Comparison of ENCODE assay signal across 19 cellular contexts in the genomic region with DNA sequence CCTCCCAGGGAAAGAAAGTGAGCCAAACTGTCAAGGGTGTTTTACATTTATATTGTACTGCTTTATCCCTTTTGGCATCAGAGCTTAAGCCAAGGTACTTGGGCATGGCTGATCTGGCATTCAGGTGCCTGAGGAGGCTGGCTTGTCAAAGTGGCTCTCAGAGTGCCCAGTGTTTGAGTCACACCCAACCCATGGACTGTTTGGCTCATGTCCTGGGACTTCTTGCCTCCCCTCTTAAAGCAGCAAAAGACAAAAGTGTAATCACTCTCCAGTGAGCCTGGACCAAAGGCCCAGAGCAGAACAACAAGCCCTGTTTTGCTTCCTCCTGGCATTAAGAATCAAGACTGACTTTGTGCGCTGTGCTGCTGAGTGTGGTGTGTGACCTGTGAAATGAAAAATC.
"Had no signal": no experiment of that assay in that cellular context is flagged by ENCODE, and none has a peak within 500 bp of the region (broad histone marks: within the 10 kb centered on the region; RNA-seq: fewer than 3 reads in every experiment).

No MANE protein-coding gene starts in this region.

- ATAC-seq: activated CD4-positive, alpha-beta T cell treated with anti-CD3 and anti-CD28 coated beads for 36 hours; activated CD8-positive, alpha-beta memory T cell treated with anti-CD3 and anti-CD28 coated beads, Interleukin-2, amount 10 ng/mL, durations not matched to agents 7 days and 5 days; activated T-helper 17 cell treated with anti-CD3 and anti-CD28 coated beads, Interleukin-2, amount 50 U/mL, for 72 hours; left lobe of liver; naive thymus-derived CD4-positive, alpha-beta T cell had no signal

- H3K27me3 ChIP-seq: brain microvascular endothelial cell, right atrium auricular region, tibial artery, vagina had no signal

- H3K27me3 Mint-ChIP-seq: activated CD4-positive, alpha-beta memory T cell treated with anti-CD3 and anti-CD28 coated beads for 36 hours; activated CD8-positive, alpha-beta memory T cell treated with anti-CD3 and anti-CD28 coated beads, Interleukin-2, amount 10 ng/mL, durations not matched to agents 7 days and 5 days; activated naive CD8-positive, alpha-beta T cell treated with anti-CD3 and anti-CD28 coated beads, Interleukin-2, amount 10 ng/mL, durations not matched to agents 7 days and 5 days; activated T-helper 17 cell treated with anti-CD3 and anti-CD28 coated beads, Interleukin-2, amount 50 U/mL, for 72 hours; progenitor cell of endocrine pancreas had no signal

- H3K27ac ChIP-seq: brain microvascular endothelial cell, right atrium auricular region, tibial artery, vagina had no signal

- H3K27ac Mint-ChIP-seq: activated CD4-positive, alpha-beta memory T cell treated with anti-CD3 and anti-CD28 coated beads for 36 hours; activated CD4-positive, alpha-beta T cell treated with anti-CD3 and anti-CD28 coated beads for 36 hours; activated CD8-positive, alpha-beta memory T cell treated with anti-CD3 and anti-CD28 coated beads, Interleukin-2, amount 10 ng/mL, durations not matched to agents 7 days and 5 days; activated naive CD8-positive, alpha-beta T cell treated with anti-CD3 and anti-CD28 coated beads, Interleukin-2, amount 10 ng/mL, durations not matched to agents 7 days and 5 days; activated T-helper 17 cell treated with anti-CD3 and anti-CD28 coated beads, Interleukin-2, amount 50 U/mL, for 72 hours; endodermal cell; naive thymus-derived CD4-positive, alpha-beta T cell; progenitor cell of endocrine pancreas had no signal

- H3K36me3 Mint-ChIP-seq: activated CD4-positive, alpha-beta memory T cell treated with anti-CD3 and anti-CD28 coated beads for 36 hours; activated CD8-positive, alpha-beta memory T cell treated with anti-CD3 and anti-CD28 coated beads, Interleukin-2, amount 10 ng/mL, durations not matched to agents 7 days and 5 days; activated naive CD8-positive, alpha-beta T cell treated with anti-CD3 and anti-CD28 coated beads, Interleukin-2, amount 10 ng/mL, durations not matched to agents 7 days and 5 days; naive thymus-derived CD4-positive, alpha-beta T cell had no signal

- H3K4me3 Mint-ChIP-seq: activated CD4-positive, alpha-beta memory T cell treated with anti-CD3 and anti-CD28 coated beads for 36 hours; activated CD4-positive, alpha-beta T cell treated with anti-CD3 and anti-CD28 coated beads for 36 hours; activated CD8-positive, alpha-beta memory T cell treated with anti-CD3 and anti-CD28 coated beads, Interleukin-2, amount 10 ng/mL, durations not matched to agents 7 days and 5 days; activated naive CD8-positive, alpha-beta T cell treated with anti-CD3 and anti-CD28 coated beads, Interleukin-2, amount 10 ng/mL, durations not matched to agents 7 days and 5 days; activated T-helper 17 cell treated with anti-CD3 and anti-CD28 coated beads, Interleukin-2, amount 50 U/mL, for 72 hours; endodermal cell; naive thymus-derived CD4-positive, alpha-beta T cell had no signal

- H3K9me3 Mint-ChIP-seq: activated naive CD8-positive, alpha-beta T cell treated with anti-CD3 and anti-CD28 coated beads, Interleukin-2, amount 10 ng/mL, durations not matched to agents 7 days and 5 days; activated T-helper 17 cell treated with anti-CD3 and anti-CD28 coated beads, Interleukin-2, amount 50 U/mL, for 72 hours; endodermal cell had no signal

- DNase-seq: activated CD4-positive, alpha-beta memory T cell treated with anti-CD3 and anti-CD28 coated beads for 36 hours; activated CD4-positive, alpha-beta T cell treated with anti-CD3 and anti-CD28 coated beads for 36 hours; activated CD8-positive, alpha-beta memory T cell treated with anti-CD3 and anti-CD28 coated beads, Interleukin-2, amount 10 ng/mL, durations not matched to agents 7 days and 5 days; activated naive CD4-positive, alpha-beta T cell treated with Interleukin-2 at 50 U/mL for 16 hours; activated naive CD8-positive, alpha-beta T cell treated with anti-CD3 and anti-CD28 coated beads, Interleukin-2, amount 10 ng/mL, durations not matched to agents 7 days and 5 days; brain microvascular endothelial cell; central memory CD4-positive, alpha-beta T cell; endodermal cell; mesenchymal stem cell; naive thymus-derived CD4-positive, alpha-beta T cell; stimulated activated CD4-positive, alpha-beta T cell treated with anti-CD3 and anti-CD28 coated beads, Interleukin-12 subunit alpha, Interleukin-12 subunit beta, amount 100 ng/mL, for 4 hours; stimulated activated CD4-positive, alpha-beta T cell treated with anti-CD3 and anti-CD28 coated beads, Interleukin-1b, Interleukin-23, amount 100 ng/mL, for 48 hours; stimulated activated naive CD4-positive, alpha-beta T cell treated with Interleukin-2 at 50 U/mL for 16 hours; tibial artery had no signal

- H3K9me3 ChIP-seq: right atrium auricular region, tibial artery, vagina had no signal

- H3K4me1 Mint-ChIP-seq: activated CD4-positive, alpha-beta T cell treated with anti-CD3 and anti-CD28 coated beads for 36 hours; activated CD8-positive, alpha-beta memory T cell treated with anti-CD3 and anti-CD28 coated beads, Interleukin-2, amount 10 ng/mL, durations not matched to agents 7 days and 5 days; activated naive CD8-positive, alpha-beta T cell treated with anti-CD3 and anti-CD28 coated beads, Interleukin-2, amount 10 ng/mL, durations not matched to agents 7 days and 5 days; activated T-helper 17 cell treated with anti-CD3 and anti-CD28 coated beads, Interleukin-2, amount 50 U/mL, for 72 hours; endodermal cell had no signal

- H3K4me3 ChIP-seq: right atrium auricular region, tibial artery, vagina had no signal

- H3K36me3 ChIP-seq: brain microvascular endothelial cell, right atrium auricular region, tibial artery, vagina had no signal
